In the genomic region with DNA sequence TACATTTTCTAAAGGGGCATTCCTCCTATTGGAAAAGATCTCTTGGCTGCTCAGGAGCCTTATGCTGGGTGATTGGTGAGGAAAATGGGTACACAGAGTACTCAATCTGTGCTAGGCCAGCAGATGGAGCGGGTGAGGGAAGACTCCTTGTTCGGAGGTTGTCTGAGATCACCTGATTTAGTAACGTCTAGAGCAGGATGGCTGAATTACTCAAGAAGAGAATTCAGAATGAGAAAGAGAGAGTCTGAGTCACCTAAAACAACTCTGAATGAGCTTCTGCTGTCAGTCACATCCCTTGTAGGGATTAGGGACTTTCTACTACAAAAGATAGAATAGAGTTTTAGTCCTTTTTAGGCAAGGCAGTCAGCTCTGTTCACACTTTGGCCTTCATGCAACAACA, we compare ENCODE assay signal across 10 cellular contexts. TPM values are rescaled to one million over a fixed set of nuclear protein-coding genes. Genes with fewer than 3 reads are reported as not detected.
A peak's percentile ranks its signal among the peaks of the same experiment; 100 is the strongest.
DNase-seq lines count a peak whose midpoint lies in the region; ATAC-seq, FAIRE-seq and TF ChIP-seq lines count a peak whose summit lies in the region.
"Had no signal": no experiment of that assay in that cellular context is flagged by ENCODE, and none has a peak within 500 bp of the region (broad histone marks: within the 10 kb centered on the region; RNA-seq: fewer than 3 reads in every experiment).

No MANE protein-coding gene starts in this region.

- peak; percentile 33 for FAIRE-seq in GM19239 (lab: Jason Lieb, UNC)
- FAIRE-seq in urothelium cell line (lab: Jason Lieb, UNC), result no peak

- no peak for TF ChIP-seq RAD21 in SK-N-SH (IDR thresholded peaks at IDR 0.05; ENCODE audit: low read length)

- no peaks in the 10 kb centered on the region for H3K27me3 ChIP-seq in SK-N-SH (ENCODE audit: insufficient read depth)

- peak; percentile 76 for DNase-seq in A172 (ENCODE audit: low spot score)
- no peak for DNase-seq in GM19239 (ENCODE audit: insufficient read length, low spot score)
- no peak for DNase-seq in activated naive CD8-positive, alpha-beta T cell treated with anti-CD3 and anti-CD28 coated beads, Interleukin-2, amount 10 ng/mL, durations not matched to agents 7 days and 5 days
- no peak for DNase-seq in DMS153 (lab: John Stamatoyannopoulos, UW)
- DNase-seq in SK-N-SH, result no peak
- DNase-seq in urothelium cell line (ENCODE audit: low spot score), result no peak
- DNase-seq in caudate nucleus (lab: John Stamatoyannopoulos, UW), result no peak
- DNase-seq: NCI-H2227 treated with DMSO at 0.1 percent for 48 hours had no signal

- no peaks in the 10 kb centered on the region for H4K20me1 ChIP-seq in SK-N-SH (ENCODE audit: insufficient read depth)

- peaks cover 4% of the 10 kb centered on the region for H3K4me1 Mint-ChIP-seq in activated naive CD8-positive, alpha-beta T cell treated with anti-CD3 and anti-CD28 coated beads, Interleukin-2, amount 10 ng/mL, durations not matched to agents 7 days and 5 days

- H3K27ac Mint-ChIP-seq in activated naive CD8-positive, alpha-beta T cell treated with anti-CD3 and anti-CD28 coated beads, Interleukin-2, amount 10 ng/mL, durations not matched to agents 7 days and 5 days, result peak overlapping the region; percentile 25

- no peaks in the 10 kb centered on the region for H3K27me3 Mint-ChIP-seq in activated naive CD8-positive, alpha-beta T cell treated with anti-CD3 and anti-CD28 coated beads, Interleukin-2, amount 10 ng/mL, durations not matched to agents 7 days and 5 days
- H3K27me3 Mint-ChIP-seq: naive thymus-derived CD4-positive, alpha-beta T cell had no signal

- no CpG with 5 or more reads among the region's 3 CpGs for WGBS in SK-N-SH (ENCODE audit: low lambda C conversion rate)

- no peaks in the 10 kb centered on the region for H3K36me3 ChIP-seq in SK-N-SH (replicated peaks in 1 of 2; ENCODE audit: control insufficient read depth in 1 of 2, insufficient read depth in 2 of 2, low read length in 1 of 2)

- no peaks in the 10 kb centered on the region for H3K9me2 ChIP-seq in SK-N-SH

- H3K9ac ChIP-seq in SK-N-SH, result no peak overlapping the region

- CTCF ChIA-PET in SK-N-SH (lab: Yijun Ruan, JAX), result no interaction called here

- no peak overlapping the region for H3K4me3 ChIP-seq in SK-N-SH (ENCODE audit: low read depth in 2 of 2, low read length in 1 of 2)

- H3K4me1 ChIP-seq in SK-N-SH (ENCODE audit: control insufficient read depth in 1 of 2, insufficient read depth in 2 of 2, low read depth in 1 of 2, low read length in 1 of 2), result no peaks in the 10 kb centered on the region

- TF ChIP-seq CTCF in SK-N-SH (IDR thresholded peaks at IDR 0.05), result no peak

- no peak overlapping the region for H3K4me2 ChIP-seq in SK-N-SH

- peaks cover 6% of the 10 kb centered on the region for H3K36me3 Mint-ChIP-seq in activated naive CD8-positive, alpha-beta T cell treated with anti-CD3 and anti-CD28 coated beads, Interleukin-2, amount 10 ng/mL, durations not matched to agents 7 days and 5 days

- H3K9me3 Mint-ChIP-seq in activated naive CD8-positive, alpha-beta T cell treated with anti-CD3 and anti-CD28 coated beads, Interleukin-2, amount 10 ng/mL, durations not matched to agents 7 days and 5 days, result no peaks in the 10 kb centered on the region

- H3K79me2 ChIP-seq in SK-N-SH (ENCODE audit: insufficient read depth), result no peaks in the 10 kb centered on the region

- H3F3A ChIP-seq in SK-N-SH (replicated peaks; ENCODE audit: insufficient read depth), result no peaks in the 10 kb centered on the region

- no peak overlapping the region for H3K27ac ChIP-seq in SK-N-SH (ENCODE audit: low read depth in 2 of 2, low read length in 1 of 2)
- H3K27ac ChIP-seq in caudate nucleus (ENCODE audit: low read depth, low read length), result no peak overlapping the region

- POLR2A ChIA-PET in activated naive CD8-positive, alpha-beta T cell treated with anti-CD3 and anti-CD28 coated beads, Interleukin-2, amount 10 ng/mL, durations not matched to agents 7 days and 5 days (lab: Charles Lee), result no interaction called here
- POLR2A ChIA-PET in SK-N-SH (lab: Yijun Ruan, JAX), result no interaction called here

- ATAC-seq in HG03457 (IDR thresholded peaks at IDR 0.05; ENCODE audit: unreplicated experiment), result peak; percentile 76
- ATAC-seq in activated naive CD8-positive, alpha-beta T cell treated with anti-CD3 and anti-CD28 coated beads, Interleukin-2, amount 10 ng/mL, durations not matched to agents 7 days and 5 days (ENCODE audit: low read depth), result no peak
- ATAC-seq: naive thymus-derived CD4-positive, alpha-beta T cell had no signal

- TF ChIP-seq EP300 in SK-N-SH (IDR thresholded peaks at IDR 0.05; ENCODE audit: borderline replicate concordance in 1 of 2, low read depth in 1 of 2, low read length in 1 of 2), result no peak

- H3K9me3 ChIP-seq in SK-N-SH, result no peaks in the 10 kb centered on the region

- H3K4me3 Mint-ChIP-seq in activated naive CD8-positive, alpha-beta T cell treated with anti-CD3 and anti-CD28 coated beads, Interleukin-2, amount 10 ng/mL, durations not matched to agents 7 days and 5 days, result no peak overlapping the region

- H2AFZ ChIP-seq in SK-N-SH (ENCODE audit: low read depth), result no peak overlapping the region

TF ChIP-seq in SK-N-SH, 30 proteins besides CTCF, POLR2A, EP300 and RAD21:
- TF ChIP-seq ELF1 (IDR thresholded peaks at IDR 0.05) (no peak), TAF1 (IDR thresholded peaks at IDR 0.05; ENCODE audit: borderline replicate concordance, low read depth, low read length) (no peak), FOXM1 (IDR thresholded peaks at IDR 0.05; ENCODE audit: low read depth) (no peak), NFIC (IDR thresholded peaks at IDR 0.05; ENCODE audit: borderline replicate concordance) (no peak), GABPA (IDR thresholded peaks at IDR 0.05; ENCODE audit: low read depth) (no peak), SIN3A (IDR thresholded peaks at IDR 0.05; ENCODE audit: borderline replicate concordance, low read depth, low read length) (no peak), GATA2 (CRISPR knock-in tag; IDR thresholded peaks at IDR 0.05) (no peak), JUND (IDR thresholded peaks at IDR 0.05) (no peak)
- TF ChIP-seq, protein P1, sequence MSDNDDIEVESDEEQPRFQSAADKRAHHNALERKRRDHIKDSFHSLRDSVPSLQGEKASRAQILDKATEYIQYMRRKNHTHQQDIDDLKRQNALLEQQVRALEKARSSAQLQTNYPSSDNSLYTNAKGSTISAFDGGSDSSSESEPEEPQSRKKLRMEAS (IDR thresholded peaks at IDR 0.05; ENCODE audit: low read depth), result no peak

RNA-seq across cellular contexts. Expression of a gene that starts 46.6 kb away (rescaled TPM):
- total RNA-seq in A172 (2014; rRNA removed; shearing (Covaris generic)), result 467 and 512 TPM in 2 replicates
- total RNA-seq in activated naive CD8-positive, alpha-beta T cell treated with anti-CD3 and anti-CD28 coated beads, Interleukin-2, amount 10 ng/mL, durations not matched to agents 7 days and 5 days, result 100 to 1,000 TPM; 309 to 313 TPM
- not detected in 2 replicates for polyA plus RNA-seq in SK-N-SH (2012; rRNA removed)
- polyA plus RNA-seq in SK-N-SH (2012; cell fraction: cytosol; rRNA removed), result not detected in 2 replicates
- not detected in 2 replicates for polyA plus RNA-seq in SK-N-SH (2012; cell fraction: nucleus; rRNA removed)
- polyA plus RNA-seq: naive thymus-derived CD4-positive, alpha-beta T cell had no signal

RNA-seq across cellular contexts. Expression of a gene that starts 47.2 kb away (rescaled TPM):
- total RNA-seq in A172 (2014; rRNA removed; shearing (Covaris generic)), result 13.5 and 17.5 TPM in 2 replicates
- 10 to 100 TPM; 16.7 to 20.9 TPM for total RNA-seq in activated naive CD8-positive, alpha-beta T cell treated with anti-CD3 and anti-CD28 coated beads, Interleukin-2, amount 10 ng/mL, durations not matched to agents 7 days and 5 days
- polyA plus RNA-seq in SK-N-SH (2012; rRNA removed), result not detected in 2 replicates
- polyA plus RNA-seq in SK-N-SH (2012; cell fraction: cytosol; rRNA removed), result not detected in 2 replicates
- polyA plus RNA-seq in SK-N-SH (2012; cell fraction: nucleus; rRNA removed), result not detected in 2 replicates
- polyA plus RNA-seq: naive thymus-derived CD4-positive, alpha-beta T cell had no signal
